Comparison of ENCODE assay signal across 1 cellular context in the genomic region with DNA sequence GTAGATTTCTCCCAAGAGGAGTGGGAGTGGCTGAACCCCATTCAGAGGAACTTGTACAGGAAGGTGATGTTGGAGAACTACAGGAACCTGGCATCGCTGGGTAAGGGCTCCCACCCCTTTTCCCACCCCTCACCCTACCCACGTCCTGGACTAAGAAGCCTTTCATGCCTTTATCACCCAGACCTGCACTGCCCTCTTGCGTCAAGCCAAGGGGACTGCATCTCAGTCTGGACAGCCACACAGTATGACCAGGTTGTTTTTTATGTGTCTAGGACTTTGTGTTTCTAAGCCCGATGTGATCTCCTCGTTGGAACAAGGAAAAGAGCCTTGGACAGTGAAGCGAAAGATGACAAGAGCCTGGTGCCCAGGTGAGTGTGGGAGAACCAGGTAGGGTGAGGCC.
TF ChIP-seq lines count a peak whose summit lies in the region.

No MANE protein-coding gene starts in this region.

TF ChIP-seq in WTC11, 78 proteins besides CTCF, POLR2A, EP300 and RAD21:
- TF ChIP-seq CDX4 (CRISPR knock-in tag; IDR thresholded peaks at IDR 0.05; ENCODE audit: borderline replicate concordance): no peak
- no peak for TF ChIP-seq TCF7 (CRISPR knock-in tag; IDR thresholded peaks at IDR 0.05; ENCODE audit: low read depth)
- no peak for TF ChIP-seq SP1 (CRISPR knock-in tag; conservative IDR thresholded peaks at IDR 0.05)
- TF ChIP-seq, protein P1, sequence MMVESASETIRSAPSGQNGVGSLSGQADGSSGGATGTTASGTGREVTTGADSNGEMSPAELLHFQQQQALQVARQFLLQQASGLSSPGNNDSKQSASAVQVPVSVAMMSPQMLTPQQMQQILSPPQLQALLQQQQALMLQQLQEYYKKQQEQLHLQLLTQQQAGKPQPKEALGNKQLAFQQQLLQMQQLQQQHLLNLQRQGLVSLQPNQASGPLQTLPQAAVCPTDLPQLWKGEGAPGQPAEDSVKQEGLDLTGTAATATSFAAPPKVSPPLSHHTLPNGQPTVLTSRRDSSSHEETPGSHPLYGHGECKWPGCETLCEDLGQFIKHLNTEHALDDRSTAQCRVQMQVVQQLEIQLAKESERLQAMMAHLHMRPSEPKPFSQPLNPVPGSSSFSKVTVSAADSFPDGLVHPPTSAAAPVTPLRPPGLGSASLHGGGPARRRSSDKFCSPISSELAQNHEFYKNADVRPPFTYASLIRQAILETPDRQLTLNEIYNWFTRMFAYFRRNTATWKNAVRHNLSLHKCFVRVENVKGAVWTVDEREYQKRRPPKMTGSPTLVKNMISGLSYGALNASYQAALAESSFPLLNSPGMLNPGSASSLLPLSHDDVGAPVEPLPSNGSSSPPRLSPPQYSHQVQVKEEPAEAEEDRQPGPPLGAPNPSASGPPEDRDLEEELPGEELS (CRISPR knock-in tag; IDR thresholded peaks at IDR 0.05): no peak
- TF ChIP-seq, protein P2, sequence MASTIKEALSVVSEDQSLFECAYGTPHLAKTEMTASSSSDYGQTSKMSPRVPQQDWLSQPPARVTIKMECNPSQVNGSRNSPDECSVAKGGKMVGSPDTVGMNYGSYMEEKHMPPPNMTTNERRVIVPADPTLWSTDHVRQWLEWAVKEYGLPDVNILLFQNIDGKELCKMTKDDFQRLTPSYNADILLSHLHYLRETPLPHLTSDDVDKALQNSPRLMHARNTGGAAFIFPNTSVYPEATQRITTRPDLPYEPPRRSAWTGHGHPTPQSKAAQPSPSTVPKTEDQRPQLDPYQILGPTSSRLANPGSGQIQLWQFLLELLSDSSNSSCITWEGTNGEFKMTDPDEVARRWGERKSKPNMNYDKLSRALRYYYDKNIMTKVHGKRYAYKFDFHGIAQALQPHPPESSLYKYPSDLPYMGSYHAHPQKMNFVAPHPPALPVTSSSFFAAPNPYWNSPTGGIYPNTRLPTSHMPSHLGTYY (CRISPR knock-in tag; IDR thresholded peaks at IDR 0.05): no peak
- TF ChIP-seq ZNF263 (CRISPR knock-in tag; IDR thresholded peaks at IDR 0.05; ENCODE audit: low read depth): no peak
- TF ChIP-seq GTF2I (CRISPR knock-in tag; conservative IDR thresholded peaks at IDR 0.05): no peak
- no peak for TF ChIP-seq ESRRA (CRISPR knock-in tag; IDR thresholded peaks at IDR 0.05; ENCODE audit: borderline replicate concordance)
- TF ChIP-seq TEAD4 (CRISPR knock-in tag; IDR thresholded peaks at IDR 0.05): no peak
- no peak for TF ChIP-seq SOX15 (CRISPR knock-in tag; IDR thresholded peaks at IDR 0.05)
- no peak for TF ChIP-seq EMX1 (CRISPR knock-in tag; IDR thresholded peaks at IDR 0.05)
- no peak for TF ChIP-seq CREM (CRISPR knock-in tag; IDR thresholded peaks at IDR 0.05)
- TF ChIP-seq NFATC4 (CRISPR knock-in tag; IDR thresholded peaks at IDR 0.05): no peak
- no peak for TF ChIP-seq FOXK1 (CRISPR knock-in tag; IDR thresholded peaks at IDR 0.05)
- no peak for TF ChIP-seq PRRX2 (CRISPR knock-in tag; IDR thresholded peaks at IDR 0.05)
- no peak for TF ChIP-seq MXD4 (CRISPR knock-in tag; IDR thresholded peaks at IDR 0.05; ENCODE audit: borderline replicate concordance)
- TF ChIP-seq JAZF1 (CRISPR knock-in tag; IDR thresholded peaks at IDR 0.05): no peak
- no peak for TF ChIP-seq ARID4B (CRISPR knock-in tag; IDR thresholded peaks at IDR 0.05; ENCODE audit: borderline replicate concordance)
TF ChIP-seq in WTC11: peak in this region for 0.
